In the genomic region with DNA sequence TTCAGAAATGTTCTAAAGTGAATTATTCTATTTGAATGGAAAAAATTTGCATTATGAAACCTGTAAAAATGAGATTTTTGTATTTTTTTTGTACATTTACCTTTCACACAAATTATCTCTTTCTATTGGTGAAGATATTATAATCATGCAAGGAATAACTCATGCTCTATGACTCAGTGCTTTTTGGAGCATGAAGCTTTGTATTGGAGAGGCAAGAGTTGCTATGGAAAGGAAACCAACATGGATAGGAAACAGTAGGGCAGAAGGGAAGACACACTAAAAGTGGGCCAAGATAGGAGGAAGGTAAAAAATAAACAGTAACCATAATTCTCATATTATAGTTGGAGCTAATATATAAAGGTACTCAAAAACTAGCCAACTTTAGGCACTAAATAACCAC, we compare ENCODE assay signal across 25 cellular contexts.
DNase-seq lines count a peak whose midpoint lies in the region; ATAC-seq and TF ChIP-seq lines count a peak whose summit lies in the region.
"Had no signal": no experiment of that assay in that cellular context is flagged by ENCODE, and none has a peak within 500 bp of the region (broad histone marks: within the 10 kb centered on the region; RNA-seq: fewer than 3 reads in every experiment).

No MANE protein-coding gene starts in this region.

- no peak overlapping the region for H2BK120ac ChIP-seq in mesendoderm (ENCODE audit: low read depth, low read length)

- H3K4me3 ChIP-seq in epithelial cell of proximal tubule (ENCODE audit: low read depth, low read length) = no peak overlapping the region
- no peak overlapping the region for H3K4me3 ChIP-seq in mesendoderm (ENCODE audit: low read length)
- no peak overlapping the region for H3K4me3 ChIP-seq in GM23338
- H3K4me3 ChIP-seq in Karpas-422 (ENCODE audit: low read length) = no peak overlapping the region
- H3K4me3 ChIP-seq: K562, SJCRH30 had no signal

- H3K27me3 Mint-ChIP-seq in GM23338 (ENCODE audit: insufficient read depth, low read depth, poor library complexity) = no peaks in the 10 kb centered on the region
- H3K27me3 Mint-ChIP-seq in progenitor cell of endocrine pancreas = no peaks in the 10 kb centered on the region

- peaks cover 8% of the 10 kb centered on the region; the same call in 1 of the 2 replicates for H3K9me3 ChIP-seq in Karpas-422 (ENCODE audit: low read length)
- H3K9me3 ChIP-seq: SJCRH30 had no signal

- H2BK5ac ChIP-seq in mesendoderm (ENCODE audit: low read length) = no peak overlapping the region

- H3K23ac ChIP-seq in mesendoderm (ENCODE audit: low read length) = no peak overlapping the region

- H4K5ac ChIP-seq in mesendoderm (ENCODE audit: low read length) = no peak overlapping the region

- H3K9me3 Mint-ChIP-seq in GM23338 (no peaks in the 10 kb centered on the region), progenitor cell of endocrine pancreas (ENCODE audit: low read depth) (peaks cover 28% of the 10 kb centered on the region)

- no peak overlapping the region for H3K56ac ChIP-seq in mesendoderm (ENCODE audit: low read length)

- no peaks in the 10 kb centered on the region for H3K79me1 ChIP-seq in mesendoderm (ENCODE audit: low read length)

- H4K8ac ChIP-seq in mesendoderm (ENCODE audit: low read depth, low read length) = no peak overlapping the region

- H3K4me1 ChIP-seq in mesendoderm (ENCODE audit: control insufficient read depth, low read depth, low read length) (peaks cover 2% of the 10 kb centered on the region), GM23338 (ENCODE audit: insufficient read depth) (no peaks in the 10 kb centered on the region), Karpas-422 (ENCODE audit: low read length) (no peaks in the 10 kb centered on the region)
- H3K4me1 ChIP-seq: SJCRH30 had no signal

- no peak overlapping the region for H3K4ac ChIP-seq in mesendoderm (ENCODE audit: low read depth, low read length)

- ATAC-seq in GM23338 = no peak
- ATAC-seq: CD8-positive, alpha-beta T cell; HepG2; K562; PC-3; Right ventricle myocardium inferior; SK-N-SH treated with all-trans-retinoic acid at 6 μM for 48 hours had no signal

- DNase-seq in Caki2 (ENCODE audit: low read depth) (peak; percentile 40), NCI-H226 (peak; percentile 26), epithelial cell of proximal tubule (ENCODE audit: low read depth) (peak; percentile 27), mesendoderm (peak; percentile 25), GM23338 (ENCODE audit: low spot score) (no peak), NCI-H2196 (lab: John Stamatoyannopoulos, UW; ENCODE audit: unreplicated experiment) (no peak), progenitor cell of endocrine pancreas (ENCODE audit: low spot score, unreplicated experiment) (no peak), Karpas-422 (no peak)
- DNase-seq: C1 segment of cervical spinal cord; Caco-2; CD8-positive, alpha-beta T cell; MV-4-11; NCI-H1105; NCI-H1436 treated with DMSO at 0.1 percent for 48 hours; NCI-H187 treated with DMSO at 0.1 percent for 48 hours; NCI-H2171 treated with DMSO at 0.1 percent for 48 hours; NCI-H446; NCI-H524 treated with DMSO at 0.1 percent for 48 hours; NCI-H774; PC-3 had no signal

- H4K20me1 ChIP-seq in GM23338 (replicated peaks; ENCODE audit: insufficient read depth) (no peaks in the 10 kb centered on the region), Karpas-422 (ENCODE audit: insufficient read depth, low read depth, low read length) (no peaks in the 10 kb centered on the region)

- H3K9ac ChIP-seq in mesendoderm (ENCODE audit: low read length) = no peak overlapping the region
- no peak overlapping the region for H3K9ac ChIP-seq in Karpas-422 (ENCODE audit: low read length)

- no peak overlapping the region for H3K4me3 Mint-ChIP-seq in GM23338
- H3K4me3 Mint-ChIP-seq in progenitor cell of endocrine pancreas (ENCODE audit: low read depth) = no peak overlapping the region
- H3K4me3 Mint-ChIP-seq: CD8-positive, alpha-beta T cell had no signal

- no peak overlapping the region for H3K4me2 ChIP-seq in mesendoderm (ENCODE audit: low read length)
- H3K4me2 ChIP-seq in GM23338 = no peak overlapping the region
- no peak overlapping the region for H3K4me2 ChIP-seq in Karpas-422 (ENCODE audit: low read depth, low read length, poor library complexity, severe bottlenecking)

- no peak for TF ChIP-seq CTCF in epithelial cell of proximal tubule (conservative IDR thresholded peaks at IDR 0.05; ENCODE audit: low read depth, low read length)
- no peak for TF ChIP-seq CTCF in GM23338 (conservative IDR thresholded peaks at IDR 0.05; ENCODE audit: low read depth in 2 of 2)
- no peak for TF ChIP-seq CTCF in progenitor cell of endocrine pancreas (IDR thresholded peaks at IDR 0.05; ENCODE audit: unreplicated experiment)

- H3K27me3 ChIP-seq in mesendoderm (ENCODE audit: insufficient read depth, low read length, poor library complexity) = no peaks in the 10 kb centered on the region
- H3K27me3 ChIP-seq in GM23338 (ENCODE audit: insufficient read depth) = no peaks in the 10 kb centered on the region
- no peaks in the 10 kb centered on the region for H3K27me3 ChIP-seq in Karpas-422 (ENCODE audit: low read length)
- H3K27me3 ChIP-seq: SJCRH30 had no signal

- no peak overlapping the region for H3K27ac Mint-ChIP-seq in GM23338
- H3K27ac Mint-ChIP-seq in progenitor cell of endocrine pancreas = no peak overlapping the region
- H3K27ac Mint-ChIP-seq: CD8-positive, alpha-beta T cell had no signal

- H2BK15ac ChIP-seq in mesendoderm (replicated peaks; ENCODE audit: low read depth) = no peak overlapping the region

- H3F3A ChIP-seq in GM23338 (replicated peaks; ENCODE audit: low read depth) = no peaks in the 10 kb centered on the region

- no peaks in the 10 kb centered on the region for H3K79me2 ChIP-seq in mesendoderm (ENCODE audit: control insufficient read depth, insufficient read depth, low read length)
- H3K79me2 ChIP-seq in GM23338 (replicated peaks; ENCODE audit: insufficient read depth) = no peaks in the 10 kb centered on the region
- H3K79me2 ChIP-seq in Karpas-422 (ENCODE audit: low read length) = no peaks in the 10 kb centered on the region

- H3K9me2 ChIP-seq in GM23338 (ENCODE audit: insufficient read depth) (no peaks in the 10 kb centered on the region), Karpas-422 (replicated peaks; ENCODE audit: insufficient read depth, low read length) (no peaks in the 10 kb centered on the region)

- H3K18ac ChIP-seq in mesendoderm (ENCODE audit: low read length) = no peak overlapping the region

- in situ Hi-C loops in Caki2 (cut with HindIII; ENCODE audit: low pct_unique_long_range_greater_than_20kb, low sequenced_read_pairs) = no loop called here

- H3K4me1 Mint-ChIP-seq in GM23338 (peaks cover 4% of the 10 kb centered on the region; the same call in 1 of the 3 replicates), progenitor cell of endocrine pancreas (ENCODE audit: low read depth) (peaks cover 5% of the 10 kb centered on the region)

- no peak overlapping the region for H2AK5ac ChIP-seq in mesendoderm (ENCODE audit: low read length)

- H3K27ac ChIP-seq in mesendoderm (ENCODE audit: low read depth, low read length) (no peak overlapping the region), GM23338 (ENCODE audit: low read depth) (no peak overlapping the region), Karpas-422 (ENCODE audit: low read length) (no peak overlapping the region)
- H3K27ac ChIP-seq: SJCRH30 had no signal

- no peaks in the 10 kb centered on the region for H3K36me3 ChIP-seq in mesendoderm (ENCODE audit: control insufficient read depth, insufficient read depth, low read length)
- H3K36me3 ChIP-seq in GM23338 (ENCODE audit: insufficient read depth) = no peaks in the 10 kb centered on the region
- H3K36me3 ChIP-seq in Karpas-422 (ENCODE audit: insufficient read depth, low read length) = no peaks in the 10 kb centered on the region
- H3K36me3 ChIP-seq: SJCRH30 had no signal

- no peak overlapping the region for H2AFZ ChIP-seq in GM23338
- H2AFZ ChIP-seq in Karpas-422 (ENCODE audit: low read length) = no peak overlapping the region

- H3K36me3 Mint-ChIP-seq in GM23338 (ENCODE audit: low read depth) = no peaks in the 10 kb centered on the region
- peaks cover 5% of the 10 kb centered on the region for H3K36me3 Mint-ChIP-seq in progenitor cell of endocrine pancreas (ENCODE audit: insufficient read depth)
- H3K36me3 Mint-ChIP-seq: CD8-positive, alpha-beta T cell had no signal

TF ChIP-seq in GM23338, 12 proteins besides CTCF, POLR2A, EP300 and RAD21 (continues in another document):
- no peak for TF ChIP-seq JUNB (IDR thresholded peaks at IDR 0.05; ENCODE audit: unreplicated experiment)
- TF ChIP-seq, protein P1, sequence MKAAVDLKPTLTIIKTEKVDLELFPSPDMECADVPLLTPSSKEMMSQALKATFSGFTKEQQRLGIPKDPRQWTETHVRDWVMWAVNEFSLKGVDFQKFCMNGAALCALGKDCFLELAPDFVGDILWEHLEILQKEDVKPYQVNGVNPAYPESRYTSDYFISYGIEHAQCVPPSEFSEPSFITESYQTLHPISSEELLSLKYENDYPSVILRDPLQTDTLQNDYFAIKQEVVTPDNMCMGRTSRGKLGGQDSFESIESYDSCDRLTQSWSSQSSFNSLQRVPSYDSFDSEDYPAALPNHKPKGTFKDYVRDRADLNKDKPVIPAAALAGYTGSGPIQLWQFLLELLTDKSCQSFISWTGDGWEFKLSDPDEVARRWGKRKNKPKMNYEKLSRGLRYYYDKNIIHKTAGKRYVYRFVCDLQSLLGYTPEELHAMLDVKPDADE (IDR thresholded peaks at IDR 0.05) = no peak
- no peak for TF ChIP-seq ZNF331 (CRISPR knock-in tag; IDR thresholded peaks at IDR 0.05; ENCODE audit: low read depth)
- TF ChIP-seq POLR2AphosphoS5 (IDR thresholded peaks at IDR 0.05; ENCODE audit: low read depth) = no peak
- TF ChIP-seq EZH2 (IDR thresholded peaks at IDR 0.05; ENCODE audit: low read depth, unreplicated experiment) = no peak
- TF ChIP-seq EZH2phosphoT487 (IDR thresholded peaks at IDR 0.05; ENCODE audit: unreplicated experiment) = no peak

Comparison
In these comparisons a context has a peak if more than half of its experiments do, and no peak if none do; other contexts are left out.
1. DNase-seq: peak in Caki2 (single experiment), NCI-H226 (single experiment), epithelial cell of proximal tubule (single experiment) and mesendoderm (single experiment); none in GM23338 (single experiment), NCI-H2196 (single experiment), progenitor cell of endocrine pancreas (single experiment) and Karpas-422 (single experiment).